Comparison of ENCODE assay signal across 15 cellular contexts in genomic region chr18:60411715-60412114, GRCh38. TPM values are rescaled to one million over a fixed set of nuclear protein-coding genes. Genes with fewer than 3 reads are reported as not detected.
DNase-seq lines count a peak whose midpoint lies in the region; ATAC-seq, FAIRE-seq and TF ChIP-seq lines count a peak whose summit lies in the region.
"Had no signal": no experiment of that assay in that cellular context is flagged by ENCODE, and none has a peak within 500 bp of the region (broad histone marks: within the 10 kb centered on the region; RNA-seq: fewer than 3 reads in every experiment).

No MANE protein-coding gene starts in this region.

- H3K27me3 Mint-ChIP-seq in activated T-cell treated with anti-CD3 and anti-CD28 coated beads, Interleukin-2, amount 50 U/mL, for 4 hours (ENCODE audit: low read depth): no peaks in the 10 kb centered on the region

- H3K4me3 ChIP-seq in HepG2 (replicated peaks in 1 of 3; ENCODE audit: insufficient read depth in 1 of 3, low read depth in 2 of 3, low read length in 3 of 3): no peak overlapping the region
- no peak overlapping the region for H3K4me3 ChIP-seq in right lobe of liver
- no peak overlapping the region for H3K4me3 ChIP-seq in epithelial cell of proximal tubule (ENCODE audit: low read depth, low read length)
- no peak overlapping the region for H3K4me3 ChIP-seq in small intestine (ENCODE audit: low read depth in 1 of 2, low read length in 2 of 2)
- H3K4me3 ChIP-seq: BLaER1 treated with 17β-estradiol and CSF1 and Interleukin-3, amounts not matched to agents 10 nM and 100 nM had no signal

- CTCF ChIA-PET in HepG2 (lab: Yijun Ruan, JAX; ENCODE audit: low intra/inter-chr PET ratio, low total read pairs): no interaction called here

- H3K9me3 Mint-ChIP-seq in activated T-cell treated with anti-CD3 and anti-CD28 coated beads, Interleukin-2, amount 50 U/mL, for 4 hours: no peaks in the 10 kb centered on the region

- POLR2A ChIA-PET in HepG2 (lab: Yijun Ruan, JAX): no interaction called here

- ATAC-seq in HepG2 (peak; percentile 61; the same call in 2 of the 3 replicates), right lobe of liver (no peak)
- ATAC-seq in activated T-cell treated with anti-CD3 and anti-CD28 coated beads, Interleukin-2, amount 50 U/mL, for 4 hours: no peak
- ATAC-seq: sciatic nerve had no signal

- H3K27ac ChIP-seq in HepG2 (ENCODE audit: extremely low read length, insufficient read depth, low read length): no peak overlapping the region
- H3K27ac ChIP-seq in right lobe of liver: no peak overlapping the region
- H3K27ac ChIP-seq in small intestine (ENCODE audit: low read depth in 1 of 2, low read length in 1 of 2): no peak overlapping the region
- H3K27ac ChIP-seq: BLaER1 treated with 17β-estradiol and CSF1 and Interleukin-3, amounts not matched to agents 10 nM and 100 nM had no signal

- no peak overlapping the region for H3K9ac ChIP-seq in HepG2 (ENCODE audit: insufficient read depth, low read depth, low read length)
- H3K9ac ChIP-seq: BLaER1 treated with 17β-estradiol and CSF1 and Interleukin-3, amounts not matched to agents 10 nM and 100 nM had no signal

- TF ChIP-seq POLR2A in HepG2 (IDR thresholded peaks at IDR 0.05; ENCODE audit: insufficient read depth in 1 of 2, low read depth in 2 of 2, low read length in 2 of 2): no peak
- TF ChIP-seq POLR2A in right lobe of liver (IDR thresholded peaks at IDR 0.05): no peak

- WGBS in HepG2 (ENCODE audit: low lambda C conversion rate): 24% methylated on average over 5 of the region's 5 CpGs
- 35% methylated on average over 5 of the region's 5 CpGs for whole genome bisulfite sequencing in right lobe of liver (ENCODE audit: insufficient coverage, low coverage, low lambda C conversion rate, missing lambda C conversion rate)
- WGBS in small intestine, 3 donors: 66 to 77% (median 70%) methylated on average over 5 of the region's 5 CpGs

- H3K4me1 ChIP-seq in HepG2 (ENCODE audit: insufficient read depth, low read length) (no peaks in the 10 kb centered on the region), right lobe of liver (no peaks in the 10 kb centered on the region), small intestine (ENCODE audit: control insufficient read depth in 2 of 2, insufficient read depth in 1 of 2, low read depth in 1 of 2, low read length in 1 of 2) (no peaks in the 10 kb centered on the region)
- H3K4me1 ChIP-seq: BLaER1 treated with 17β-estradiol and CSF1 and Interleukin-3, amounts not matched to agents 10 nM and 100 nM had no signal

- H4K20me1 ChIP-seq in HepG2 (ENCODE audit: insufficient read depth, low read length): no peaks in the 10 kb centered on the region
- H4K20me1 ChIP-seq: BLaER1 treated with 17β-estradiol and CSF1 and Interleukin-3, amounts not matched to agents 10 nM and 100 nM had no signal

- DNase-seq in HepG2 (ENCODE audit: low spot score) (no peak), right lobe of liver (no peak), NAMALWA (ENCODE audit: low spot score) (peak; percentile 20), epithelial cell of proximal tubule (ENCODE audit: low read depth) (no peak), small intestine (no peak), RCC 7860 (ENCODE audit: low spot score) (no peak)
- DNase-seq in activated T-cell treated with anti-CD3 and anti-CD28 coated beads, Interleukin-2, amount 50 U/mL, for 4 hours: no peak
- DNase-seq in activated CD4-positive, CD25-positive, alpha-beta regulatory T cell treated with anti-CD3 and anti-CD28 coated beads, Interleukin-2, amount 50 U/mL, for 72 hours: no peak
- DNase-seq: activated CD4-positive, alpha-beta T cell treated with anti-CD3 and anti-CD28 coated beads, Interleukin-2, amount 50 U/mL, for 4 hours; activated naive CD4-positive, alpha-beta T cell treated with anti-CD3 and anti-CD28 coated beads, Interleukin-2, amount 50 U/mL, for 16 hours; cerebellar nuclear complex; NCI-H345 had no signal

- H2AFZ ChIP-seq in HepG2 (ENCODE audit: low read length): no peak overlapping the region

- no peaks in the 10 kb centered on the region for H3K79me2 ChIP-seq in HepG2 (ENCODE audit: insufficient read depth, low read length)

- no peak overlapping the region for H3K4me3 Mint-ChIP-seq in activated T-cell treated with anti-CD3 and anti-CD28 coated beads, Interleukin-2, amount 50 U/mL, for 4 hours

- no peaks in the 10 kb centered on the region for H3K4me1 Mint-ChIP-seq in activated T-cell treated with anti-CD3 and anti-CD28 coated beads, Interleukin-2, amount 50 U/mL, for 4 hours (ENCODE audit: low read depth)

- no peaks in the 10 kb centered on the region for H3K9me3 ChIP-seq in HepG2 (ENCODE audit: low read length)
- no peaks in the 10 kb centered on the region for H3K9me3 ChIP-seq in right lobe of liver
- H3K9me3 ChIP-seq in small intestine (ENCODE audit: control insufficient read depth, low read depth): no peaks in the 10 kb centered on the region
- H3K9me3 ChIP-seq: BLaER1 treated with 17β-estradiol and CSF1 and Interleukin-3, amounts not matched to agents 10 nM and 100 nM had no signal

- no peaks in the 10 kb centered on the region for H3K36me3 ChIP-seq in HepG2 (replicated peaks in 1 of 2; ENCODE audit: control insufficient read depth in 1 of 2, insufficient read depth in 2 of 2, low read length in 2 of 2)
- H3K36me3 ChIP-seq in right lobe of liver: no peaks in the 10 kb centered on the region
- no peaks in the 10 kb centered on the region for H3K36me3 ChIP-seq in small intestine (ENCODE audit: control insufficient read depth in 2 of 2, insufficient read depth in 2 of 2, low read length in 2 of 2)
- H3K36me3 ChIP-seq: BLaER1 treated with 17β-estradiol and CSF1 and Interleukin-3, amounts not matched to agents 10 nM and 100 nM had no signal

- H3K27me3 ChIP-seq in HepG2 (ENCODE audit: control insufficient read depth in 1 of 2, insufficient read depth in 2 of 2, low read length in 2 of 2) (no peaks in the 10 kb centered on the region), right lobe of liver (no peaks in the 10 kb centered on the region), small intestine (ENCODE audit: control insufficient read depth in 2 of 2, insufficient read depth in 2 of 2, low read length in 2 of 2) (no peaks in the 10 kb centered on the region)
- H3K27me3 ChIP-seq: BLaER1 treated with 17β-estradiol and CSF1 and Interleukin-3, amounts not matched to agents 10 nM and 100 nM had no signal

- intact Hi-C loops in HepG2 (cut with micrococcal nuclease; ENCODE audit: unreplicated experiment): loop anchor here (10.0 kb wide), 1 partner anchor 577 kb away; no protein-coding TSS in a partner anchor
- intact Hi-C loops in right lobe of liver (cut with DNase I): no loop called here

- no peak overlapping the region for H3K4me2 ChIP-seq in HepG2 (ENCODE audit: low read depth, low read length)
- H3K4me2 ChIP-seq: BLaER1 treated with 17β-estradiol and CSF1 and Interleukin-3, amounts not matched to agents 10 nM and 100 nM had no signal

- TF ChIP-seq CTCF in HepG2 (CRISPR knock-in tag; IDR thresholded peaks at IDR 0.05) (peak; percentile 14; the same call in 1 of the 2 replicates), right lobe of liver (IDR thresholded peaks at IDR 0.05) (peak in 1 of 4 donors; percentile 19), epithelial cell of proximal tubule (conservative IDR thresholded peaks at IDR 0.05; ENCODE audit: low read depth, low read length) (peak; percentile 33)

- TF ChIP-seq EP300 in HepG2 (IDR thresholded peaks at IDR 0.05; ENCODE audit: low read depth in 2 of 2, low read length in 2 of 2) (no peak), HepG2 (CRISPR knock-in tag; IDR thresholded peaks at IDR 0.05; ENCODE audit: borderline replicate concordance) (no peak)

- no TSS peak for BruUV-seq in HepG2 (replicated peaks; lab: Mats Ljungman, UMichigan)

- in situ Hi-C loops in HepG2 (cut with HindIII; ENCODE audit: extremely low pct_ligation_motif_present, low pct_unique_long_range_greater_than_20kb): loop anchor here (10.0 kb wide), 1 partner anchor 427 kb away; no protein-coding TSS in a partner anchor

- TF ChIP-seq RAD21 in HepG2 (CRISPR knock-in tag; IDR thresholded peaks at IDR 0.05): no peak

- no peaks in the 10 kb centered on the region for H3K36me3 Mint-ChIP-seq in activated T-cell treated with anti-CD3 and anti-CD28 coated beads, Interleukin-2, amount 50 U/mL, for 4 hours (ENCODE audit: insufficient read depth)

- FAIRE-seq in HepG2 (lab: Jason Lieb, UNC) (no peak), small intestine (lab: Jason Lieb, UNC) (no peak), RCC 7860 (lab: Jason Lieb, UNC) (no peak)
- FAIRE-seq: islet of Langerhans had no signal

TF ChIP-seq in HepG2, 621 proteins besides CTCF, POLR2A, EP300 and RAD21:
- TF ChIP-seq NFYC (CRISPR knock-in tag; IDR thresholded peaks at IDR 0.05) (no peak), ZNF292 (CRISPR knock-in tag; IDR thresholded peaks at IDR 0.05; ENCODE audit: borderline replicate concordance, low read depth) (no peak)

RNA-seq across cellular contexts. Expression of gene MC4R, which starts 39.1 kb away (rescaled TPM):
- total RNA-seq in HepG2 (2016; rRNA removed; fragmentation: Illumina TruSeq; extraction: Trizol) (not detected in 2 replicates), right lobe of liver (not detected), epithelial cell of proximal tubule (not detected in 2 replicates)
- total RNA-seq in HepG2 (2016; cell fraction: cytosol; rRNA removed; fragmentation: Illumina TruSeq; extraction: Trizol; ENCODE audit: low read depth): not detected in 2 replicates
- not detected in 2 replicates for total RNA-seq in HepG2 (2016; cell fraction: insoluble cytoplasmic fraction; rRNA removed; fragmentation: Illumina TruSeq; extraction: Trizol)
- total RNA-seq in HepG2 (2016; cell fraction: membrane; rRNA removed; fragmentation: Illumina TruSeq; extraction: Trizol): not detected in 2 replicates
- not detected in 2 replicates for total RNA-seq in HepG2 (2016; cell fraction: nucleus; rRNA removed; fragmentation: Illumina TruSeq; extraction: Trizol)
- polyA plus RNA-seq in HepG2 (2011; rRNA removed) (not detected in 2 replicates), small intestine (not detected)
- polyA plus RNA-seq in HepG2 (2011; cell fraction: cytosol; rRNA removed): not detected in 2 replicates
- not detected in 2 replicates for polyA plus RNA-seq in HepG2 (2011; cell fraction: nucleus; rRNA removed)
- polyA plus RNA-seq in HepG2 (2012): not detected in 2 replicates
- not detected in 2 replicates for polyA plus RNA-seq in HepG2 (2016; cell fraction: cytosol; fragmentation: Illumina TruSeq; extraction: Trizol; ENCODE audit: low read depth)
- polyA plus RNA-seq in HepG2 (2016; cell fraction: insoluble cytoplasmic fraction; fragmentation: Illumina TruSeq; extraction: Trizol; ENCODE audit: low read depth): not detected in 2 replicates
- not detected in 2 replicates for polyA plus RNA-seq in HepG2 (2016; cell fraction: membrane; fragmentation: Illumina TruSeq; extraction: Trizol; ENCODE audit: low read depth)
- not detected in 2 replicates for polyA plus RNA-seq in HepG2 (2016; cell fraction: nucleus; fragmentation: Illumina TruSeq; extraction: Trizol; ENCODE audit: insufficient read depth, low read depth)
- not detected in 2 replicates for polyA minus RNA-seq in HepG2 (2011; rRNA and poly(A)+ RNA removed; ENCODE audit: low replicate concordance)
- not detected in 2 replicates for polyA minus RNA-seq in HepG2 (2011; cell fraction: cytosol; rRNA and poly(A)+ RNA removed)
- polyA minus RNA-seq in HepG2 (2011; cell fraction: nucleus; rRNA and poly(A)+ RNA removed): not detected in 2 replicates
- not detected for total RNA-seq in activated T-cell treated with anti-CD3 and anti-CD28 coated beads, Interleukin-2, amount 50 U/mL, for 4 hours
- total RNA-seq: sciatic nerve had no signal
